In genomic region chr2:239300242-239300641, GRCh38 we compare ENCODE assay signal across 19 cellular contexts.
DNase-seq lines count a peak whose midpoint lies in the region; ATAC-seq, FAIRE-seq and TF ChIP-seq lines count a peak whose summit lies in the region.
"Had no signal": no experiment of that assay in that cellular context is flagged by ENCODE, and none has a peak within 500 bp of the region (broad histone marks: within the 10 kb centered on the region; RNA-seq: fewer than 3 reads in every experiment).

No MANE protein-coding gene starts in this region.

- H3K27me3 ChIP-seq in left ventricle myocardium inferior (ENCODE audit: low read depth) = no peaks in the 10 kb centered on the region
- no peaks in the 10 kb centered on the region for H3K27me3 ChIP-seq in H1 (replicated peaks in 1 of 4; ENCODE audit: control insufficient read depth in 3 of 4, extremely low read depth in 1 of 4, insufficient read depth in 3 of 4, low read length in 3 of 4)
- no peaks in the 10 kb centered on the region for H3K27me3 ChIP-seq in ovary
- H3K27me3 ChIP-seq: body of pancreas, pancreas, vagina had no signal

- no peak overlapping the region for H4K8ac ChIP-seq in H1 (ENCODE audit: extremely low read depth, insufficient read depth, low read length)

- H2BK12ac ChIP-seq in H1 (ENCODE audit: low read depth, low read length) = no peak overlapping the region

- POLR2A ChIA-PET in H1 (lab: Charles Lee; ENCODE audit: partially characterized antibody) = interaction anchor here (1.7 kb wide), 1 partner anchor 9 kb away, joined by 5 read pairs; no protein-coding TSS in a partner anchor

- no peak overlapping the region for H2BK5ac ChIP-seq in H1 (ENCODE audit: low read depth, low read length)

- H4K5ac ChIP-seq in H1 (ENCODE audit: insufficient read length, low read depth, low read length) = no peak overlapping the region

- FAIRE-seq in H1 (lab: Jason Lieb, UNC) = no peak
- FAIRE-seq: D721Med, pancreas, RCC 7860 had no signal

- no peak overlapping the region for H2BK120ac ChIP-seq in H1 (replicated peaks; ENCODE audit: low read depth, low read length)

- peaks cover 0 to 76% of the 10 kb centered on the region in 2 experiments; a peak in 2 of 4 replicates for H3K79me2 ChIP-seq in H1 (ENCODE audit: control insufficient read depth in 1 of 2, insufficient read depth in 2 of 2, low read length in 2 of 2)

- TF ChIP-seq EP300 in H1 (IDR thresholded peaks at IDR 0.05; ENCODE audit: borderline replicate concordance in 1 of 2, low read depth in 2 of 2, low read length in 2 of 2) = no peak
- TF ChIP-seq EP300 in ovary (IDR thresholded peaks at IDR 0.05) = no peak

- H3K4ac ChIP-seq in H1 (replicated peaks; ENCODE audit: insufficient read length, low read depth, low read length) = no peak overlapping the region

- no peak overlapping the region for H3K56ac ChIP-seq in H1 (replicated peaks; ENCODE audit: insufficient read length, low read depth, low read length)

- TF ChIP-seq POLR2A in H1 (IDR thresholded peaks at IDR 0.05; ENCODE audit: control extremely low read depth in 1 of 2, low read depth in 2 of 2, low read length in 2 of 2) = no peak
- no peak for TF ChIP-seq POLR2A in ovary (IDR thresholded peaks at IDR 0.05)

- H3K4me3 ChIP-seq in left ventricle myocardium inferior (peak overlapping the region; percentile 44), H1 (ENCODE audit: extremely low read depth in 1 of 4, insufficient read depth in 2 of 4, low read depth in 3 of 4, low read length in 4 of 4) (no peak overlapping the region), ovary (no peak overlapping the region)
- H3K4me3 ChIP-seq: body of pancreas, vagina had no signal

- no peak for TF ChIP-seq CTCF in left ventricle myocardium inferior (IDR thresholded peaks at IDR 0.05; ENCODE audit: borderline replicate concordance)
- TF ChIP-seq CTCF in H1 (IDR thresholded peaks at IDR 0.05; ENCODE audit: control extremely low read depth in 1 of 3, insufficient read depth in 1 of 3, low read depth in 1 of 3, low read length in 3 of 3) = no peak
- no peak for TF ChIP-seq CTCF in ovary (IDR thresholded peaks at IDR 0.05)

- 0 out of 2 replicates have a peak overlapping the region, but pooled peaks have one; percentile 65 for H2AK5ac ChIP-seq in H1 (ENCODE audit: low read depth, low read length)

- no peak for TF ChIP-seq RAD21 in H1 (IDR thresholded peaks at IDR 0.05 in 1 of 2, conservative IDR thresholded peaks at IDR 0.05 in 1 of 2; ENCODE audit: low read depth in 2 of 2, low read length in 2 of 2)

- H3K79me1 ChIP-seq in H1 (ENCODE audit: low read depth, low read length) = peaks cover 9% of the 10 kb centered on the region; the same call in 1 of the 2 replicates

- WGBS in H1 (ENCODE audit: extremely low coverage in 1 of 2, insufficient coverage in 1 of 2, insufficient read length in 1 of 2, insufficient replicate concordance in 2 of 2, low coverage in 1 of 2, low lambda C conversion rate in 2 of 2, missing lambda C conversion rate in 1 of 2), 2 experiments = 95% methylated on average over 5 of the region's 5 CpGs; no CpG with 5 or more reads in 1 of the 2 experiments
- WGBS in ovary, 3 donors = 97 to 98% (median 97%) methylated on average over 5 of the region's 5 CpGs

- ATAC-seq in Right ventricle myocardium superior (ENCODE audit: poor library complexity) (no peak), GM18858 (IDR thresholded peaks at IDR 0.05; ENCODE audit: unreplicated experiment) (no peak)
- ATAC-seq: stimulated activated naive CD8-positive, alpha-beta T cell treated with anti-CD3 and anti-CD28 coated beads, Interleukin-15, Interleukin-2, amounts not matched to agents 100 U/mL and 50 U/mL, for 24 hours had no signal

- H3K27ac ChIP-seq in left ventricle myocardium inferior (replicated peaks) = peak overlapping the region; percentile 65
- H3K27ac ChIP-seq in H1 (ENCODE audit: low read depth, low read length) = no peak overlapping the region
- no peak overlapping the region for H3K27ac ChIP-seq in ovary

- intact Hi-C loops in left ventricle myocardium inferior (cut with micrococcal nuclease) (no loop called here), Right ventricle myocardium superior (cut with DNase I) (no loop called here), ovary (cut with DNase I) (no loop called here)

- H3K4me1 ChIP-seq in left ventricle myocardium inferior = peaks cover 98% of the 10 kb centered on the region
- H3K4me1 ChIP-seq in H1 (replicated peaks in 1 of 4; ENCODE audit: control insufficient read depth in 3 of 4, insufficient read depth in 4 of 4, low read length in 3 of 4) = peaks cover 9 to 38% (median 20%) of the 10 kb centered on the region in 4 experiments
- H3K4me1 ChIP-seq in ovary (ENCODE audit: insufficient read depth) = peaks cover 36% of the 10 kb centered on the region

- no peak overlapping the region for H4K91ac ChIP-seq in H1 (replicated peaks; ENCODE audit: insufficient read length, low read length)

- H3K36me3 ChIP-seq in left ventricle myocardium inferior = no peaks in the 10 kb centered on the region
- H3K36me3 ChIP-seq in H1 (ENCODE audit: control insufficient read depth in 2 of 4, insufficient read depth in 4 of 4, low read length in 3 of 4) = no peaks in the 10 kb centered on the region
- H3K36me3 ChIP-seq in ovary = no peaks in the 10 kb centered on the region
- H3K36me3 ChIP-seq: pancreas, vagina had no signal

- CTCF ChIA-PET in H1 (lab: Charles Lee; ENCODE audit: partially characterized antibody) = interaction anchor here (0.6 to 3.3 kb wide), 2 partner anchors 9 to 79 kb away, joined by 4 to 13 read pairs; no protein-coding TSS in a partner anchor

- H3K23me2 ChIP-seq in H1 (ENCODE audit: low read depth, low read length) = no peaks in the 10 kb centered on the region

- H3K23ac ChIP-seq in H1 (ENCODE audit: insufficient read length) = no peak overlapping the region

- H4K20me1 ChIP-seq in H1 (replicated peaks in 1 of 2; ENCODE audit: control insufficient read depth in 1 of 2, insufficient read depth in 2 of 2, low read length in 2 of 2) = peaks cover 4 to 12% of the 10 kb centered on the region in 2 experiments

- H3K9me3 ChIP-seq in left ventricle myocardium inferior (replicated peaks) (no peaks in the 10 kb centered on the region), H1 (ENCODE audit: insufficient read depth in 2 of 2, low read depth in 1 of 2, low read length in 1 of 2) (no peaks in the 10 kb centered on the region), ovary (no peaks in the 10 kb centered on the region)
- H3K9me3 ChIP-seq: body of pancreas, pancreas, vagina had no signal

- H3K14ac ChIP-seq in H1 (ENCODE audit: insufficient read length) = no peak overlapping the region

- H2AFZ ChIP-seq in H1 (ENCODE audit: low read length) = no peak overlapping the region

- no peak overlapping the region for H3K9ac ChIP-seq in H1 (replicated peaks in 1 of 4; ENCODE audit: extremely low read depth in 1 of 4, low read depth in 3 of 4, low read length in 3 of 4)

- no peak overlapping the region for H3K4me2 ChIP-seq in H1 (ENCODE audit: insufficient read depth in 1 of 2, low read depth in 2 of 2, low read length in 2 of 2)

- DNase-seq in left ventricle myocardium inferior (peak; percentile 14), Right ventricle myocardium superior (no peak), H1 (ENCODE audit: low read depth in 1 of 2, low spot score in 2 of 2) (no peak), ovary (peak in 3 of 5 donors; percentile 16 to 26 (median 20)), AML-193 (lab: John Stamatoyannopoulos, UW) (no peak), H4 (ENCODE audit: low spot score) (no peak), OCI-M1 (lab: John Stamatoyannopoulos, UW) (no peak)
- DNase-seq: activated naive CD4-positive, alpha-beta T cell treated with Interleukin-2 at 50 U/mL for 16 hours; effector CD8-positive, alpha-beta T cell; H9; NCI-H2171; stimulated activated CD4-positive, alpha-beta T cell treated with anti-CD3 and anti-CD28 coated beads, Interleukin-15, amount 100 ng/mL, for 24 hours; stimulated activated naive CD8-positive, alpha-beta T cell treated with anti-CD3 and anti-CD28 coated beads, Interleukin-15, Interleukin-2, amounts not matched to agents 100 U/mL and 50 U/mL, for 24 hours had no signal

- H2BK20ac ChIP-seq in H1 (ENCODE audit: low read length) = no peak overlapping the region

- no peak overlapping the region for H2BK15ac ChIP-seq in H1 (ENCODE audit: low read length)

- H3K18ac ChIP-seq in H1 (ENCODE audit: extremely low read depth, low read length) = no peak overlapping the region

TF ChIP-seq in H1, 55 proteins besides CTCF, POLR2A, EP300 and RAD21:
- TF ChIP-seq NRF1 (IDR thresholded peaks at IDR 0.05; ENCODE audit: low read depth, low read length) (no peak), JUN (IDR thresholded peaks at IDR 0.05; ENCODE audit: low read depth, low read length) (no peak), KDM4A (IDR thresholded peaks at IDR 0.05; ENCODE audit: low read depth, low read length, severe bottlenecking) (no peak), SP2 (IDR thresholded peaks at IDR 0.05; ENCODE audit: low read length) (no peak)

Comparison
In these comparisons a context has a peak if more than half of its experiments do, and no peak if none do; other contexts are left out.
1. DNase-seq: peak in left ventricle myocardium inferior (single experiment) and ovary (3 of 5); none in Right ventricle myocardium superior (single experiment), H1 (0 of 2), AML-193 (0 of 2), H4 (single experiment) and OCI-M1 (single experiment).